In the genomic region with DNA sequence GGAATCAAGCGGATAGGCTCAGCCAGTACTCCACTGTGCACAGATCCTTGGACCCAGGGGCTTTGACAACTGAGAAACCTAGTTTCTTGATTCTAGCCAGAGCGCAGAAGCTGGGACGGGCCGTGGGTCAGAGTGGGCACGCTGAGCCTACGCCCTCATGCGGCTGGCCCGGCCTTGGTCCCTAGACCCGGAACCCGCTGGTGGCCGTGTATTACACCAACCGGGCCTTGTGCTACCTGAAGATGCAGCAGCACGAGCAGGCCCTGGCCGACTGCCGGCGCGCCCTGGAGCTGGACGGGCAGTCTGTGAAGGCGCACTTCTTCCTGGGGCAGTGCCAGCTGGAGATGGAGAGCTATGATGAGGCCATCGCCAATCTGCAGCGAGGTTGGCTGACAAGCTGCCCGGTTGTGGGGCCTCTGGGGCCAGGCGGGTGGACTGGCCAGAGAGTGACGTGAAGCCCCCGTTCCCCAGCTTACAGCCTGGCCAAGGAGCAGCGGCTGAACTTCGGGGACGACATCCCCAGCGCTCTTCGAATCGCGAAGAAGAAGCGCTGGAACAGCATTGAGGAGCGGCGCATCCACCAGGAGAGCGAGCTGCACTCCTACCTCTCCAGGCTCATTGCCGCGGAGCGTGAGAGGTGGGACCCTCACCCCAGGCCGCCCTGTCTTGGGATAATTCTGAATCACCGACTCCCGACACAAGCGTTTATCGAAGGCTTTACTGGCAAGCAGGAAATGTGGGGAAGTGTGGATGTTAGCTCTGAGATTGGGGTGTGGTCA, we compare ENCODE assay signal across 6 cellular contexts. TPM values are rescaled to one million over a fixed set of nuclear protein-coding genes. Genes with fewer than 3 reads are reported as not detected.
DNase-seq lines count a peak whose midpoint lies in the region; FAIRE-seq and TF ChIP-seq lines count a peak whose summit lies in the region.

No MANE protein-coding gene starts in this region.

- H3K27me3 ChIP-seq in kidney epithelial cell (ENCODE audit: control insufficient read depth, insufficient read depth, low read length) = peaks cover 16% of the 10 kb centered on the region

- DNase-seq in NCI-H524 (lab: John Stamatoyannopoulos, UW) (peak; percentile 21 to 48), NCI-H524 treated with DMSO at 0.1 percent for 48 hours (lab: John Stamatoyannopoulos, UW) (no peak), kidney epithelial cell (ENCODE audit: low read depth) (no peak), OCI-M2 (lab: John Stamatoyannopoulos, UW; ENCODE audit: unreplicated experiment) (no peak), HTR-8/SVneo (ENCODE audit: insufficient read length, low spot score) (no peak)

- H3K36me3 ChIP-seq in kidney epithelial cell (ENCODE audit: control insufficient read depth, insufficient read depth, low read length) = peaks cover 1% of the 10 kb centered on the region

- FAIRE-seq in HTR-8/SVneo (lab: Jason Lieb, UNC) = no peak

- no peak for TF ChIP-seq CTCF in VCaP (conservative IDR thresholded peaks at IDR 0.05)
- TF ChIP-seq CTCF in kidney epithelial cell (IDR thresholded peaks at IDR 0.05; ENCODE audit: insufficient read depth, low read length, poor library complexity, severe bottlenecking) = no peak

- H3K27ac ChIP-seq in VCaP = peak overlapping the region; percentile 91

- H3K4me3 ChIP-seq in kidney epithelial cell (ENCODE audit: low read depth, low read length) = peak overlapping the region; percentile 77

RNA-seq across cellular contexts. Expression of gene STUB1, which starts 0.9 kb away (rescaled TPM):
- 133 and 179 TPM in 2 replicates for total RNA-seq in kidney epithelial cell

RNA-seq across cellular contexts. Expression of gene JMJD8, which starts 3.0 kb away (rescaled TPM):
- 59.4 and 72.8 TPM in 2 replicates for total RNA-seq in kidney epithelial cell

RNA-seq across cellular contexts. Expression of gene RHBDL1, which starts 5.7 kb away (rescaled TPM):
- 0.88 and 0.96 TPM in 2 replicates for total RNA-seq in kidney epithelial cell

RNA-seq across cellular contexts. Expression of gene WDR24, which starts 9.0 kb away (rescaled TPM):
- 22.0 and 23.9 TPM in 2 replicates for total RNA-seq in kidney epithelial cell

RNA-seq across cellular contexts. Expression of gene RHOT2, which starts 13.2 kb away (rescaled TPM):
- total RNA-seq in kidney epithelial cell = 68.0 and 76.8 TPM in 2 replicates

Comparison
In these comparisons a context has a peak if more than half of its experiments do, and no peak if none do; other contexts are left out.
1. DNase-seq: peak in NCI-H524 (2 of 2); none in NCI-H524 treated with DMSO at 0.1 percent for 48 hours (single experiment), kidney epithelial cell (single experiment), OCI-M2 (single experiment) and HTR-8/SVneo (single experiment).